Comparison of ENCODE assay signal across 3 cellular contexts in genomic region chr19:3636506-3636905, GRCh38. TPM values are rescaled to one million over a fixed set of nuclear protein-coding genes. Genes with fewer than 3 reads are reported as not detected.
"Had no signal": no experiment of that assay in that cellular context is flagged by ENCODE, and none has a peak within 500 bp of the region (broad histone marks: within the 10 kb centered on the region; RNA-seq: fewer than 3 reads in every experiment).

No MANE protein-coding gene starts in this region.

- H3K4me3 ChIP-seq: GM12878 had no signal

- ATAC-seq: GM12878 had no signal

- DNase-seq: GDM1, GF-D8 had no signal

RNA-seq across cellular contexts. Expression of gene GIPC3, which starts 51.2 kb away (rescaled TPM):
- polyA plus RNA-seq: GM12878 had no signal
